ENCODE assay signal across 8 cellular contexts in genomic region chr3:185152433-185153169, GRCh38. TPM values are rescaled to one million over a fixed set of nuclear protein-coding genes. Genes with fewer than 3 reads are reported as not detected.
A peak's percentile ranks its signal among the peaks of the same experiment; 100 is the strongest.
DNase-seq lines count a peak whose midpoint lies in the region; ATAC-seq, FAIRE-seq and TF ChIP-seq lines count a peak whose summit lies in the region.

Gene C3orf70, minus strand, starts transcription at chr3:185153060. Its CDS starts 237 bp downstream, at chr3:185152823.

- H3K9me3 Mint-ChIP-seq in T-cell = no peaks in the 10 kb centered on the region

- DNase-seq in activated CD8-positive, alpha-beta memory T cell treated with anti-CD3 and anti-CD28 coated beads for 24 hours = peak; percentile 71
- no peak for DNase-seq in activated CD8-positive, alpha-beta memory T cell treated with anti-CD3 and anti-CD28 coated beads, Interleukin-2, amount 50 U/mL, for 4 hours
- DNase-seq in HTR-8/SVneo (ENCODE audit: insufficient read length, low spot score) = peak; percentile 34
- peak in 4 of 34 experiments; percentile 4 to 12 (median 8) for DNase-seq in T-cell
- peak; percentile 76 for DNase-seq in ecto neural progenitor cell (ENCODE audit: low spot score)
- peak; percentile 39 for DNase-seq in stimulated activated CD8-positive, alpha-beta memory T cell treated with anti-CD3 and anti-CD28 coated beads, Interleukin-4, amount 100 ng/mL, for 48 hours
- DNase-seq in GF-D8 (lab: John Stamatoyannopoulos, UW) = no peak

- H3K27ac ChIP-seq in liver (ENCODE audit: low read depth in 1 of 2, low read length in 2 of 2) = peak within 1 kb of the TSS in 1 of 2 donors; percentile 47

- CTCF ChIA-PET in T-cell (lab: Charles Lee) = no interaction called here

- no peak for TF ChIP-seq RAD21 in liver (IDR thresholded peaks at IDR 0.05)

- peaks cover 31 to 32% of the 10 kb centered on the region in 2 donors for H3K27me3 Mint-ChIP-seq in T-cell

- no peaks in the 10 kb centered on the region for H3K36me3 Mint-ChIP-seq in T-cell

- peak within 1 kb of the TSS; percentile 18 to 70 (median 41) for H3K4me3 ChIP-seq in liver (ENCODE audit: low read depth in 1 of 3, low read length in 3 of 3)

- FAIRE-seq in HTR-8/SVneo (lab: Jason Lieb, UNC) = peak; percentile 46

- peak; percentile 55 to 67 (median 62) for ATAC-seq in T-cell (replicated peaks in 1 of 4)

- H3K9ac ChIP-seq in liver (ENCODE audit: low read depth in 1 of 2, low read length in 2 of 2) = no peak within 1 kb of the TSS

- H3K36me3 ChIP-seq in liver (ENCODE audit: control insufficient read depth in 4 of 4, insufficient read depth in 3 of 4, low read depth in 1 of 4, low read length in 3 of 4) = no peaks in the 10 kb centered on the region

- peak within 1 kb of the TSS in 1 of 2 donors; percentile 44 for H3K27ac Mint-ChIP-seq in T-cell

- peaks cover 4 to 15% (median 9%) of the 10 kb centered on the region in 4 donors for H3K4me1 ChIP-seq in liver (ENCODE audit: control insufficient read depth in 4 of 4, insufficient read depth in 4 of 4, low read length in 3 of 4)

- peaks cover 0 to 20% (median 4%) of the 10 kb centered on the region in 4 donors for H3K27me3 ChIP-seq in liver (ENCODE audit: control insufficient read depth in 4 of 4, insufficient read depth in 4 of 4, low read length in 3 of 4)

- H3K9me3 ChIP-seq in liver (ENCODE audit: control insufficient read depth in 4 of 4, low read length in 3 of 4) = no peaks in the 10 kb centered on the region

- WGBS in liver = 1% methylated on average over 110 of the region's 110 CpGs

- H3K4me3 Mint-ChIP-seq in T-cell = peak within 1 kb of the TSS in 2 of 3 donors; percentile 73 to 77

- no peak for TF ChIP-seq CTCF in liver (IDR thresholded peaks at IDR 0.05; ENCODE audit: low read depth, low read length, missing input control)

- peaks cover 0 to 6% (median 6%) of the 10 kb centered on the region in 3 donors for H3K4me1 Mint-ChIP-seq in T-cell

- POLR2A ChIA-PET in T-cell (lab: Charles Lee) = interaction anchor here in 1 of 2 donors (0.6 kb wide), 1 partner anchor 1463 kb away, joined by 4 read pairs; no protein-coding TSS in a partner anchor

TF ChIP-seq in liver, 16 proteins besides CTCF, POLR2A, EP300 and RAD21:
- TF ChIP-seq REST (IDR thresholded peaks at IDR 0.05) (no peak), JUND (IDR thresholded peaks at IDR 0.05) (no peak), RXRA (IDR thresholded peaks at IDR 0.05) (no peak), GABPA (IDR thresholded peaks at IDR 0.05 in 1 of 2, conservative IDR thresholded peaks at IDR 0.05 in 1 of 2) (no peak), MAX (IDR thresholded peaks at IDR 0.05) (no peak), TAF1 (conservative IDR thresholded peaks at IDR 0.05) (no peak), NR2F2 (IDR thresholded peaks at IDR 0.05) (no peak), SP1 (IDR thresholded peaks at IDR 0.05) (no peak), FOXA1 (IDR thresholded peaks at IDR 0.05) (no peak), HNF4G (IDR thresholded peaks at IDR 0.05) (no peak), YY1 (IDR thresholded peaks at IDR 0.05) (no peak), ZBTB33 (IDR thresholded peaks at IDR 0.05) (no peak), FOXA2 (IDR thresholded peaks at IDR 0.05) (no peak), EGR1 (IDR thresholded peaks at IDR 0.05; ENCODE audit: low read depth in 2 of 2) (no peak), HNF4A (conservative IDR thresholded peaks at IDR 0.05) (no peak), ATF3 (IDR thresholded peaks at IDR 0.05) (no peak)

RNA-seq across cellular contexts. Expression of gene C3orf70, which starts in this region (rescaled TPM):
- total RNA-seq in T-cell (not detected), liver (under 1 TPM; 0.59 to 0.79 TPM)
- polyA plus RNA-seq in liver = under 1 TPM; 0.15 to 0.24 TPM

Comparison
In these comparisons a context has a peak if more than half of its experiments do, and no peak if none do; other contexts are left out.
1. DNase-seq: peak in activated CD8-positive, alpha-beta memory T cell treated with anti-CD3 and anti-CD28 coated beads for 24 hours (single experiment), HTR-8/SVneo (single experiment), ecto neural progenitor cell (single experiment) and stimulated activated CD8-positive, alpha-beta memory T cell treated with anti-CD3 and anti-CD28 coated beads, Interleukin-4, amount 100 ng/mL, for 48 hours (single experiment); none in activated CD8-positive, alpha-beta memory T cell treated with anti-CD3 and anti-CD28 coated beads, Interleukin-2, amount 50 U/mL, for 4 hours (single experiment) and GF-D8 (single experiment).
2. Peak in ATAC-seq in T-cell; RNA of the gene not detected or under 1 TPM.